In the genomic region with DNA sequence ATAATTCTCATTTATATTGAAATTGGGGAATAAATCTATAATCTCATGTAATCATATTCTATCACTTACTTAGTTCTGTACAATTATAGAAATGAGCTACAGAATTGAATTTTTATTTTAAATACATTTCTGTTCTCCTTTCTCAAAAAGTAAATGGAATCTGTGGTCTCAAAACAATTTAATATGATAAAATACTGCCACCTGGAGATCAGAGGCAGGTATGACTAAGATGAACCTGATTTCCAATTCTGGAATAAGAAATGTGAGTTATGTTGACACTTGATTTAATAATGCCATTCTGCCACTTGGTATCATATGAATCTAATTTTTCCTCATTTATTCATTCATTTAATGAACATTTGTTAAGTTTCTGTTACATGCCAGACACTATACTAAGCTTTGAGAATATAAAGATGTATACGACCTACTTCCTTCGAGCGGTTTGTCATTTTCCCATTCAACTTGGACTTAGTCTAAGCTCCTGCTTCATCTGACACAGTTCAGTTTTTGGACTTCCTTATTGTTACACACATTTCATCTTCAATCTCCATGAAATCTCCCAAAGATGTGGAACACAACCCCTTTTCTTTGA, we compare ENCODE assay signal across 7 cellular contexts. TPM values are rescaled to one million over a fixed set of nuclear protein-coding genes. Genes with fewer than 3 reads are reported as not detected.
DNase-seq lines count a peak whose midpoint lies in the region; ATAC-seq, FAIRE-seq and TF ChIP-seq lines count a peak whose summit lies in the region.

No MANE protein-coding gene starts in this region.

- H3K9ac ChIP-seq in keratinocyte (ENCODE audit: control insufficient read depth, extremely low read depth, insufficient read depth, low read length): no peak overlapping the region

- H3K9me3 ChIP-seq in keratinocyte (ENCODE audit: control insufficient read depth, low read depth, low read length) (no peaks in the 10 kb centered on the region), upper lobe of right lung (no peaks in the 10 kb centered on the region)

- H3K4me2 ChIP-seq in keratinocyte (ENCODE audit: control insufficient read depth, extremely low read depth, insufficient read depth, low read depth, low read length): no peak overlapping the region

- TF ChIP-seq CTCF in keratinocyte (optimal IDR thresholded peaks at IDR 0.05 in 1 of 3, IDR thresholded peaks at IDR 0.05 in 1 of 3, conservative IDR thresholded peaks at IDR 0.05 in 1 of 3; ENCODE audit: extremely low read depth in 1 of 3, insufficient read depth in 2 of 3, low read length in 3 of 3): peak in 2 of 3 experiments; percentile 27 to 50
- TF ChIP-seq CTCF in upper lobe of right lung (IDR thresholded peaks at IDR 0.05): peak; percentile 68

- DNase-seq in GM03348 (ENCODE audit: low spot score): peak; percentile 58
- DNase-seq in NCI-H1092 (lab: John Stamatoyannopoulos, UW): peak; percentile 3
- peak; percentile 10 for DNase-seq in amniotic stem cell (lab: John Stamatoyannopoulos, UW)
- peak; percentile 7 for DNase-seq in keratinocyte (ENCODE audit: low read depth, low spot score)
- DNase-seq in upper lobe of right lung: no peak

- FAIRE-seq in keratinocyte (lab: Jason Lieb, UNC): peak; percentile 67

- ATAC-seq in upper lobe of right lung: peak; percentile 36
- no peak for ATAC-seq in GM19455 (IDR thresholded peaks at IDR 0.05; ENCODE audit: unreplicated experiment)
- ATAC-seq in GM18502 (IDR thresholded peaks at IDR 0.05; ENCODE audit: poor library complexity, unreplicated experiment): no peak

- no peaks in the 10 kb centered on the region for H3K36me3 ChIP-seq in keratinocyte (ENCODE audit: control insufficient read depth in 2 of 2, extremely low read depth in 1 of 2, insufficient read depth in 2 of 2, low read length in 2 of 2)
- H3K36me3 ChIP-seq in upper lobe of right lung: no peaks in the 10 kb centered on the region

- H3K4me1 ChIP-seq in keratinocyte (ENCODE audit: control insufficient read depth, extremely low read depth, insufficient read depth, low read length): no peaks in the 10 kb centered on the region
- H3K4me1 ChIP-seq in upper lobe of right lung: no peaks in the 10 kb centered on the region

- intact Hi-C loops in upper lobe of right lung (cut with DNase I): loop anchor here (10.0 kb wide), 1 partner anchor 341 kb away; no protein-coding TSS in a partner anchor

- no peaks in the 10 kb centered on the region for H3K27me3 ChIP-seq in keratinocyte (ENCODE audit: control insufficient read depth, extremely low read depth, insufficient read depth, low read length)
- H3K27me3 ChIP-seq in upper lobe of right lung: no peaks in the 10 kb centered on the region

- H3K27ac ChIP-seq in keratinocyte (ENCODE audit: control insufficient read depth, insufficient read depth, low read length) (no peak overlapping the region), upper lobe of right lung (no peak overlapping the region)

- H2AFZ ChIP-seq in keratinocyte (ENCODE audit: control insufficient read depth, low read length): no peak overlapping the region

- H3K79me2 ChIP-seq in keratinocyte (ENCODE audit: control insufficient read depth, insufficient read depth, low read length): no peaks in the 10 kb centered on the region

- dilution Hi-C loops in keratinocyte (cut with MboI; ENCODE audit: extremely low pct_ligation_motif_present, low sequenced_read_pairs): no loop called here

- no peaks in the 10 kb centered on the region for H4K20me1 ChIP-seq in keratinocyte (ENCODE audit: control insufficient read depth, extremely low read depth, insufficient read depth, low read length)

- H3K4me3 ChIP-seq in keratinocyte (ENCODE audit: control insufficient read depth in 2 of 3, extremely low read depth in 1 of 3, insufficient read depth in 2 of 3, low read depth in 1 of 3, low read length in 3 of 3): no peak overlapping the region
- no peak overlapping the region for H3K4me3 ChIP-seq in upper lobe of right lung

- no peaks in the 10 kb centered on the region for H3K9me1 ChIP-seq in keratinocyte (ENCODE audit: control insufficient read depth, extremely low read depth, insufficient read depth, low read length)

RNA-seq across cellular contexts. Expression of a gene that starts 7.6 kb away (rescaled TPM):
- 5.8 to 8.9 TPM (median 6.6 TPM) in 3 replicates for polyA plus RNA-seq in keratinocyte
- polyA plus RNA-seq in keratinocyte (2011; ENCODE audit: low read depth): 6.5 TPM
- polyA plus RNA-seq in keratinocyte (2011; cell fraction: cytosol; rRNA removed): 6.5 and 12.5 TPM in 2 replicates
- polyA plus RNA-seq in keratinocyte (2011; cell fraction: nucleus; rRNA removed): 4.6 and 7.1 TPM in 2 replicates
- polyA plus RNA-seq in keratinocyte (2012; ENCODE audit: low replicate concordance): 6.2 and 14.4 TPM in 2 replicates
- 0.85 to 5.4 TPM (median 4.6 TPM) in 3 replicates for polyA minus RNA-seq in keratinocyte
- polyA minus RNA-seq in keratinocyte (2011; cell fraction: cytosol; rRNA and poly(A)+ RNA removed): 2.1 TPM
- polyA minus RNA-seq in keratinocyte (2011; cell fraction: nucleus; rRNA and poly(A)+ RNA removed): 0.53 and 1.5 TPM in 2 replicates
- 19.3 TPM for total RNA-seq in upper lobe of right lung

RNA-seq across cellular contexts. Expression of a gene that starts 29.9 kb away (rescaled TPM):
- polyA plus RNA-seq in keratinocyte: 0.01 to 0.06 TPM in 2 of 3 replicates, not detected in the other
- 0.12 TPM for polyA plus RNA-seq in keratinocyte (2011; ENCODE audit: low read depth)
- polyA plus RNA-seq in keratinocyte (2011; cell fraction: cytosol; rRNA removed): 0.01 TPM in 1 of 2 replicates, not detected in the other
- 0.04 and 0.05 TPM in 2 replicates for polyA plus RNA-seq in keratinocyte (2011; cell fraction: nucleus; rRNA removed)
- polyA plus RNA-seq in keratinocyte (2012; ENCODE audit: low replicate concordance): 0.16 TPM in 1 of 2 replicates, not detected in the other
- 0.03 to 0.06 TPM in 2 of 3 replicates, not detected in the other for polyA minus RNA-seq in keratinocyte
- not detected for polyA minus RNA-seq in keratinocyte (2011; cell fraction: cytosol; rRNA and poly(A)+ RNA removed)
- polyA minus RNA-seq in keratinocyte (2011; cell fraction: nucleus; rRNA and poly(A)+ RNA removed): not detected in 2 replicates
- not detected for total RNA-seq in upper lobe of right lung
